8 cellular contexts compared by ENCODE assay signal in genomic region chr18:62186656-62187542, GRCh38. TPM values are rescaled to one million over a fixed set of nuclear protein-coding genes. Genes with fewer than 3 reads are reported as not detected.
A peak's percentile ranks its signal among the peaks of the same experiment; 100 is the strongest.
DNase-seq lines count a peak whose midpoint lies in the region; ATAC-seq, FAIRE-seq and TF ChIP-seq lines count a peak whose summit lies in the region.

PIGN (minus strand) TSS chr18:62187056; CDS start chr18:62161353, 25,703 bp downstream.
RELCH (plus strand) TSS chr18:62187255; CDS start chr18:62187506, 251 bp downstream.

- H3K79me2 ChIP-seq in OCI-LY7 (ENCODE audit: insufficient read depth, low read depth, low read length) (peaks cover 71% of the 10 kb centered on the region), endothelial cell of umbilical vein (ENCODE audit: control insufficient read depth, insufficient read depth, low read length) (peaks cover 48% of the 10 kb centered on the region)

- H4K20me1 ChIP-seq in OCI-LY7 (ENCODE audit: insufficient read depth, low read length) = peaks cover 5% of the 10 kb centered on the region; the same call in 1 of the 2 replicates
- no peaks in the 10 kb centered on the region for H4K20me1 ChIP-seq in endothelial cell of umbilical vein (replicated peaks; ENCODE audit: control insufficient read depth, extremely low read depth, insufficient read depth, low read length)

- CTCF ChIA-PET in OCI-LY7 (lab: Charles Lee; ENCODE audit: unreplicated experiment) = interaction anchor here (1.2 kb wide), 1 partner anchor 63 kb away, joined by 4 read pairs; no protein-coding TSS in a partner anchor
- CTCF ChIA-PET in endothelial cell of umbilical vein (lab: Charles Lee) = interaction anchor here (0.6 to 4.7 kb wide), 16 partner anchors 11 to 528 kb away, joined by 3 to 30 read pairs (median 6); no protein-coding TSS in a partner anchor

- no peaks in the 10 kb centered on the region for H3K9me1 ChIP-seq in endothelial cell of umbilical vein (replicated peaks; ENCODE audit: control insufficient read depth, extremely low read depth, insufficient read depth, low read length)

- POLR2A ChIA-PET in OCI-LY7 (lab: Charles Lee) (interaction anchor here (0.9 to 1.5 kb wide), 3 partner anchors 11 to 62 kb away, joined by 3 to 5 read pairs (median 3); no protein-coding TSS in a partner anchor), endothelial cell of umbilical vein (lab: Charles Lee) (interaction anchor here (0.5 to 0.8 kb wide), 5 partner anchors 11 to 1231 kb away, joined by 3 to 7 read pairs (median 4); no protein-coding TSS in a partner anchor)

- peak; percentile 92 for FAIRE-seq in D721Med (lab: Jason Lieb, UNC)
- peak; percentile 95 for FAIRE-seq in endothelial cell of umbilical vein (lab: Jason Lieb, UNC)

- dilution Hi-C loops in endothelial cell of umbilical vein (cut with MboI; ENCODE audit: extremely low pct_ligation_motif_present, low sequenced_read_pairs) = no loop called here

- no TSS peak for BruUV-seq in OCI-LY7 (replicated peaks; lab: Mats Ljungman, UMichigan)
- no TSS peak for BruUV-seq in endothelial cell of umbilical vein (replicated peaks; lab: Mats Ljungman, UMichigan)

- H3K9me2 ChIP-seq in OCI-LY7 (ENCODE audit: insufficient read depth, low read length) = no peaks in the 10 kb centered on the region

- H3K9me3 ChIP-seq in OCI-LY7 (ENCODE audit: low read length) (no peaks in the 10 kb centered on the region), endothelial cell of umbilical vein (replicated peaks; ENCODE audit: control insufficient read depth, insufficient read depth, low read length) (no peaks in the 10 kb centered on the region)

- DNase-seq in D721Med (ENCODE audit: insufficient read length, low spot score) = peak; percentile 100
- DNase-seq in HuH-7.5 (ENCODE audit: low spot score) = peak; percentile 78
- DNase-seq in OCI-LY7 (ENCODE audit: low spot score) = peak; percentile 92
- peak; percentile 86 for DNase-seq in activated T-cell treated with anti-CD3 and anti-CD28 coated beads for 1 hour (ENCODE audit: low read depth)
- peak; percentile 99 for DNase-seq in endothelial cell of umbilical vein (ENCODE audit: low read depth, low spot score)
- DNase-seq in midbrain (lab: John Stamatoyannopoulos, UW) = peak; percentile 99
- peak; percentile 88 to 90 for DNase-seq in stimulated activated CD8-positive, alpha-beta memory T cell treated with anti-CD3 and anti-CD28 coated beads, Interleukin-2, amount 100 ng/mL, for 1 hour (ENCODE audit: low read depth in 2 of 2)

- H3K4me1 ChIP-seq in OCI-LY7 (ENCODE audit: insufficient read depth, low read length, poor library complexity, severe bottlenecking) (peaks cover 30% of the 10 kb centered on the region), endothelial cell of umbilical vein (ENCODE audit: control insufficient read depth, extremely low read depth, insufficient read depth, low read length) (peaks cover 34% of the 10 kb centered on the region)

- peak within 1 kb of the TSS; percentile 85 for H3K9ac ChIP-seq in endothelial cell of umbilical vein (replicated peaks; ENCODE audit: extremely low read depth, insufficient read depth, low read length)

- H3K4me3 ChIP-seq in OCI-LY7 (ENCODE audit: low read depth, low read length, poor library complexity, severe bottlenecking) = peak within 1 kb of the TSS; percentile 99
- peak within 1 kb of the TSS; percentile 86 to 97 (median 94) for H3K4me3 ChIP-seq in endothelial cell of umbilical vein (replicated peaks in 1 of 3; ENCODE audit: insufficient read depth in 1 of 3, low read depth in 1 of 3, low read length in 3 of 3)

- TF ChIP-seq CTCF in D721Med (IDR thresholded peaks at IDR 0.05; ENCODE audit: insufficient read depth, missing control alignments) (no peak), OCI-LY7 (conservative IDR thresholded peaks at IDR 0.05; ENCODE audit: low read length) (no peak), endothelial cell of umbilical vein (IDR thresholded peaks at IDR 0.05; ENCODE audit: extremely low read depth in 1 of 2, insufficient read depth in 1 of 2, low read depth in 1 of 2, low read length in 2 of 2) (no peak)

- H3K4me2 ChIP-seq in OCI-LY7 (ENCODE audit: low read length) = peak within 1 kb of the TSS; percentile 83
- peak within 1 kb of the TSS; percentile 95 for H3K4me2 ChIP-seq in endothelial cell of umbilical vein (ENCODE audit: insufficient read depth, low read length)

- H3K36me3 ChIP-seq in OCI-LY7 (ENCODE audit: insufficient read depth, low read length) = peaks cover 7% of the 10 kb centered on the region
- no peaks in the 10 kb centered on the region for H3K36me3 ChIP-seq in endothelial cell of umbilical vein (ENCODE audit: control insufficient read depth in 2 of 2, extremely low read depth in 1 of 2, insufficient read depth in 2 of 2, low read length in 2 of 2)

- peak; percentile 88 for ATAC-seq in GM21526 (IDR thresholded peaks at IDR 0.05; ENCODE audit: low FRiP score, unreplicated experiment)

- TF ChIP-seq POLR2A in endothelial cell of umbilical vein (IDR thresholded peaks at IDR 0.05; ENCODE audit: low read depth, low read length) = peak; percentile 88

- H3K27ac ChIP-seq in OCI-LY7 (ENCODE audit: low read depth, low read length, poor library complexity, severe bottlenecking) (peak within 1 kb of the TSS; percentile 58), endothelial cell of umbilical vein (ENCODE audit: insufficient read depth, low read depth, low read length) (peak within 1 kb of the TSS; percentile 79)

- intact Hi-C loops in OCI-LY7 (cut with micrococcal nuclease; ENCODE audit: unreplicated experiment) = loop anchor here (5.0 kb wide), 1 partner anchor 335 kb away; the partner anchor contains the start of gene ZCCHC2
- intact Hi-C loops in endothelial cell of umbilical vein (cut with micrococcal nuclease) = loop anchor here (1.0 kb wide), 5 partner anchors 13 to 528 kb away; partner anchors contain the start of gene PHLPP1

- H2AFZ ChIP-seq in OCI-LY7 (ENCODE audit: low read length) (peak within 1 kb of the TSS; percentile 80), endothelial cell of umbilical vein (ENCODE audit: low read depth, low read length) (peak within 1 kb of the TSS; percentile 93)

- no peaks in the 10 kb centered on the region for H3K27me3 ChIP-seq in endothelial cell of umbilical vein (ENCODE audit: control insufficient read depth in 2 of 2, insufficient read depth in 2 of 2, low read length in 2 of 2)

TF ChIP-seq in endothelial cell of umbilical vein, 7 proteins besides CTCF, POLR2A, EP300 and RAD21:
- TF ChIP-seq MAX (IDR thresholded peaks at IDR 0.05; ENCODE audit: insufficient read depth, insufficient read length) (no peak), GATA2 (IDR thresholded peaks at IDR 0.05; ENCODE audit: insufficient read depth, insufficient read length, low read depth, low read length) (no peak), MYC (IDR thresholded peaks at IDR 0.05; ENCODE audit: low read depth, low read length) (no peak), POLR2AphosphoS5 (IDR thresholded peaks at IDR 0.05; ENCODE audit: insufficient read depth, low read depth, low read length) (peak; percentile 61), EZH2 (IDR thresholded peaks at IDR 0.05; ENCODE audit: borderline replicate concordance, low read depth, low read length, severe bottlenecking) (no peak), FOS (IDR thresholded peaks at IDR 0.05; ENCODE audit: borderline replicate concordance, insufficient read depth, low read length) (no peak)

RNA-seq across cellular contexts. Expression of gene PIGN, which starts in this region (rescaled TPM):
- total RNA-seq in OCI-LY7 (2014; rRNA removed; shearing (Covaris generic)) = 9.9 and 10.9 TPM in 2 replicates
- total RNA-seq in OCI-LY7 (2022) (21.6 and 23.7 TPM in 2 replicates), endothelial cell of umbilical vein (26.1 and 31.1 TPM in 2 replicates)
- polyA plus RNA-seq in endothelial cell of umbilical vein = 13.7 and 14.1 TPM in 2 replicates
- polyA plus RNA-seq in endothelial cell of umbilical vein (2011; cell fraction: cytosol; rRNA removed) = 5.4 and 6.1 TPM in 2 replicates
- polyA plus RNA-seq in endothelial cell of umbilical vein (2011; cell fraction: nucleus; rRNA removed) = 9.2 and 10.8 TPM in 2 replicates
- polyA plus RNA-seq in endothelial cell of umbilical vein (2012) = 14.2 and 17.4 TPM in 2 replicates
- polyA minus RNA-seq in endothelial cell of umbilical vein = 72.7 and 102 TPM in 2 replicates
- polyA minus RNA-seq in endothelial cell of umbilical vein (2011; cell fraction: cytosol; rRNA and poly(A)+ RNA removed) = 13.9 TPM
- polyA minus RNA-seq in endothelial cell of umbilical vein (2011; cell fraction: nucleus; rRNA and poly(A)+ RNA removed) = 63.2 and 103 TPM in 2 replicates

RNA-seq across cellular contexts. Expression of gene RELCH, which starts in this region (rescaled TPM):
- 12.3 and 23.1 TPM in 2 replicates for total RNA-seq in OCI-LY7 (2014; rRNA removed; shearing (Covaris generic))
- 21.2 and 21.9 TPM in 2 replicates for total RNA-seq in OCI-LY7 (2022)
- total RNA-seq in endothelial cell of umbilical vein = 20.7 and 25.2 TPM in 2 replicates
- polyA plus RNA-seq in endothelial cell of umbilical vein = 3.9 and 6.6 TPM in 2 replicates
- 5.6 and 6.6 TPM in 2 replicates for polyA plus RNA-seq in endothelial cell of umbilical vein (2011; cell fraction: cytosol; rRNA removed)
- polyA plus RNA-seq in endothelial cell of umbilical vein (2011; cell fraction: nucleus; rRNA removed) = 39.1 and 40.7 TPM in 2 replicates
- polyA plus RNA-seq in endothelial cell of umbilical vein (2012) = 9.2 and 15.7 TPM in 2 replicates
- 60.4 and 69.7 TPM in 2 replicates for polyA minus RNA-seq in endothelial cell of umbilical vein
- 8.6 TPM for polyA minus RNA-seq in endothelial cell of umbilical vein (2011; cell fraction: cytosol; rRNA and poly(A)+ RNA removed)
- 98.1 and 143 TPM in 2 replicates for polyA minus RNA-seq in endothelial cell of umbilical vein (2011; cell fraction: nucleus; rRNA and poly(A)+ RNA removed)

Comparison
In these comparisons a context has a peak if more than half of its experiments do, and no peak if none do; other contexts are left out.
1. Peak in every context shown above with its lines: DNase-seq, ATAC-seq, H3K4me3 ChIP-seq and H3K27ac ChIP-seq.